Comparison of ENCODE assay signal across 31 cellular contexts in genomic region chr22:49779853-49780271, GRCh38. TPM values are rescaled to one million over a fixed set of nuclear protein-coding genes. Genes with fewer than 3 reads are reported as not detected.
DNase-seq lines count a peak whose midpoint lies in the region; ATAC-seq and TF ChIP-seq lines count a peak whose summit lies in the region.
"Had no signal": no experiment of that assay in that cellular context is flagged by ENCODE, and none has a peak within 500 bp of the region (broad histone marks: within the 10 kb centered on the region; RNA-seq: fewer than 3 reads in every experiment).

No MANE protein-coding gene starts in this region.

- no peak for ATAC-seq in HG03469 (IDR thresholded peaks at IDR 0.05; ENCODE audit: unreplicated experiment)
- ATAC-seq in CD4-positive, alpha-beta T cell (ENCODE audit: poor library complexity) = no peak
- ATAC-seq: activated naive CD8-positive, alpha-beta T cell treated with anti-CD3 and anti-CD28 coated beads, Interleukin-2, amount 50 U/mL, for 24 hours; naive thymus-derived CD4-positive, alpha-beta T cell; PC-3; T-cell had no signal

- H3K4me2 ChIP-seq in skeletal muscle satellite cell (ENCODE audit: low read length) = peak overlapping the region; percentile 41

- H3K27me3 ChIP-seq in skeletal muscle satellite cell (ENCODE audit: control insufficient read depth, insufficient read depth, low read length) = no peaks in the 10 kb centered on the region
- no peaks in the 10 kb centered on the region for H3K27me3 ChIP-seq in CD4-positive, alpha-beta T cell (ENCODE audit: control insufficient read depth, insufficient read depth, low read length)
- no peaks in the 10 kb centered on the region for H3K27me3 ChIP-seq in brain microvascular endothelial cell (replicated peaks)
- H3K27me3 ChIP-seq: breast epithelium, pancreas had no signal

- H3K36me3 Mint-ChIP-seq in activated CD4-positive, alpha-beta T cell treated with anti-CD3 and anti-CD28 coated beads, Interleukin-2, amount 10 ng/mL, durations not matched to agents 7 days and 5 days (ENCODE audit: low read depth) = peaks cover 23% of the 10 kb centered on the region
- H3K36me3 Mint-ChIP-seq in glutamatergic neuron (ENCODE audit: unreplicated experiment) = peaks cover 4% of the 10 kb centered on the region
- H3K36me3 Mint-ChIP-seq in mesothelial cell of epicardium = peaks cover 11% of the 10 kb centered on the region
- peaks cover 44% of the 10 kb centered on the region for H3K36me3 Mint-ChIP-seq in CD4-positive, alpha-beta T cell (ENCODE audit: low read depth)

- H3K4me3 ChIP-seq in skeletal muscle satellite cell (ENCODE audit: low read length) = no peak overlapping the region
- no peak overlapping the region for H3K4me3 ChIP-seq in brain microvascular endothelial cell (ENCODE audit: low read depth, low read length)
- H3K4me3 ChIP-seq: pancreas, skin epidermis had no signal

- peak overlapping the region; percentile 50 for H3K9ac ChIP-seq in skeletal muscle satellite cell (ENCODE audit: low read depth, low read length)

- H3K4me3 Mint-ChIP-seq in activated CD4-positive, alpha-beta T cell treated with anti-CD3 and anti-CD28 coated beads, Interleukin-2, amount 10 ng/mL, durations not matched to agents 7 days and 5 days = no peak overlapping the region
- H3K4me3 Mint-ChIP-seq in glutamatergic neuron (ENCODE audit: unreplicated experiment) (no peak overlapping the region), mesothelial cell of epicardium (no peak overlapping the region)
- no peak overlapping the region for H3K4me3 Mint-ChIP-seq in CD4-positive, alpha-beta T cell
- H3K4me3 Mint-ChIP-seq: activated naive CD8-positive, alpha-beta T cell treated with anti-CD3 and anti-CD28 coated beads, Interleukin-2, amount 50 U/mL, for 24 hours; dendritic cell treated with granulocyte-macrophage colony-stimulating factor and Interleukin-4, amounts not matched to agents 40 ng/mL and 50 ng/mL, for 4 days; HFFc6; memory B cell; naive thymus-derived CD4-positive, alpha-beta T cell; T-cell had no signal

- H3K4me1 ChIP-seq in skeletal muscle satellite cell (ENCODE audit: control insufficient read depth, insufficient read depth, low read length) = peaks cover 25% of the 10 kb centered on the region
- H3K4me1 ChIP-seq: breast epithelium, pancreas had no signal

- POLR2A ChIA-PET in activated CD4-positive, alpha-beta T cell treated with anti-CD3 and anti-CD28 coated beads, Interleukin-2, amount 10 ng/mL, durations not matched to agents 7 days and 5 days (lab: Charles Lee) = no interaction called here
- POLR2A ChIA-PET in CD4-positive, alpha-beta T cell (lab: Charles Lee) = no interaction called here

- peaks cover 17% of the 10 kb centered on the region for H3K4me1 Mint-ChIP-seq in activated CD4-positive, alpha-beta T cell treated with anti-CD3 and anti-CD28 coated beads, Interleukin-2, amount 10 ng/mL, durations not matched to agents 7 days and 5 days
- H3K4me1 Mint-ChIP-seq in glutamatergic neuron (ENCODE audit: low read depth, unreplicated experiment) = peaks cover 8% of the 10 kb centered on the region
- H3K4me1 Mint-ChIP-seq in mesothelial cell of epicardium = no peaks in the 10 kb centered on the region
- H3K4me1 Mint-ChIP-seq in CD4-positive, alpha-beta T cell (ENCODE audit: low read depth) = peaks cover 5% of the 10 kb centered on the region

- no peak overlapping the region for H3K27ac ChIP-seq in CD4-positive, alpha-beta T cell (ENCODE audit: low read depth, low read length)
- H3K27ac ChIP-seq in brain microvascular endothelial cell = no peak overlapping the region
- H3K27ac ChIP-seq: 22Rv1, breast epithelium, pancreas, skin epidermis had no signal

- no peaks in the 10 kb centered on the region for H3K27me3 Mint-ChIP-seq in activated CD4-positive, alpha-beta T cell treated with anti-CD3 and anti-CD28 coated beads, Interleukin-2, amount 10 ng/mL, durations not matched to agents 7 days and 5 days
- peaks cover 5% of the 10 kb centered on the region for H3K27me3 Mint-ChIP-seq in glutamatergic neuron (ENCODE audit: unreplicated experiment)
- H3K27me3 Mint-ChIP-seq in mesothelial cell of epicardium (ENCODE audit: low read depth) = no peaks in the 10 kb centered on the region
- no peaks in the 10 kb centered on the region for H3K27me3 Mint-ChIP-seq in CD4-positive, alpha-beta T cell
- H3K27me3 Mint-ChIP-seq: activated naive CD8-positive, alpha-beta T cell treated with anti-CD3 and anti-CD28 coated beads, Interleukin-2, amount 50 U/mL, for 24 hours; CD8-positive, alpha-beta memory T cell; dendritic cell treated with granulocyte-macrophage colony-stimulating factor and Interleukin-4, amounts not matched to agents 40 ng/mL and 50 ng/mL, for 4 days; memory B cell; naive thymus-derived CD4-positive, alpha-beta T cell; T-cell had no signal

- CTCF ChIA-PET in activated CD4-positive, alpha-beta T cell treated with anti-CD3 and anti-CD28 coated beads, Interleukin-2, amount 10 ng/mL, durations not matched to agents 7 days and 5 days (lab: Charles Lee) = no interaction called here
- CTCF ChIA-PET in CD4-positive, alpha-beta T cell (lab: Charles Lee) = no interaction called here

- in situ Hi-C loops in brain microvascular endothelial cell (cut with HindIII; ENCODE audit: low pct_ligation_motif_present, low sequenced_read_pairs) = no loop called here

- intact Hi-C loops in CD4-positive, alpha-beta T cell (cut with DNase I, micrococcal nuclease) = no loop called here

- no peaks in the 10 kb centered on the region for H3K9me3 ChIP-seq in skeletal muscle satellite cell (replicated peaks; ENCODE audit: low read length)
- H3K9me3 ChIP-seq in CD4-positive, alpha-beta T cell (ENCODE audit: control insufficient read depth, low read length) = no peaks in the 10 kb centered on the region
- H3K9me3 ChIP-seq: breast epithelium, pancreas had no signal

- H3K36me3 ChIP-seq in skeletal muscle satellite cell (ENCODE audit: insufficient read depth, low read length) (peaks cover 42% of the 10 kb centered on the region), brain microvascular endothelial cell (replicated peaks) (peaks cover 35% of the 10 kb centered on the region)

- no peaks in the 10 kb centered on the region for H3K9me3 Mint-ChIP-seq in activated CD4-positive, alpha-beta T cell treated with anti-CD3 and anti-CD28 coated beads, Interleukin-2, amount 10 ng/mL, durations not matched to agents 7 days and 5 days
- H3K9me3 Mint-ChIP-seq in glutamatergic neuron (ENCODE audit: unreplicated experiment) (peaks cover 5% of the 10 kb centered on the region), mesothelial cell of epicardium (no peaks in the 10 kb centered on the region)
- no peaks in the 10 kb centered on the region for H3K9me3 Mint-ChIP-seq in CD4-positive, alpha-beta T cell
- H3K9me3 Mint-ChIP-seq: activated naive CD8-positive, alpha-beta T cell treated with anti-CD3 and anti-CD28 coated beads, Interleukin-2, amount 50 U/mL, for 24 hours; CD8-positive, alpha-beta memory T cell; dendritic cell treated with granulocyte-macrophage colony-stimulating factor and Interleukin-4, amounts not matched to agents 40 ng/mL and 50 ng/mL, for 4 days; HFFc6; memory B cell; naive thymus-derived CD4-positive, alpha-beta T cell; T-cell had no signal

- DNase-seq in activated CD4-positive, alpha-beta T cell treated with anti-CD3 and anti-CD28 coated beads, Interleukin-2, amount 10 ng/mL, durations not matched to agents 7 days and 5 days = no peak
- no peak for DNase-seq in activated CD4-positive, alpha-beta T cell treated with anti-CD3 and anti-CD28 coated beads for 4 hours
- DNase-seq in glutamatergic neuron (no peak), mesothelial cell of epicardium (ENCODE audit: low spot score in 2 of 2, unreplicated experiment in 2 of 2) (no peak), brain microvascular endothelial cell (no peak)
- no peak for DNase-seq in CD4-positive, alpha-beta T cell
- DNase-seq: activated CD4-positive, alpha-beta T cell treated with anti-CD3 and anti-CD28 coated beads for 1 hour; activated CD8-positive, alpha-beta memory T cell treated with anti-CD3 and anti-CD28 coated beads for 24 hours; activated gamma-delta T cell treated with Interleukin-2 at 50 U/mL for 16 hours; activated naive CD8-positive, alpha-beta T cell treated with anti-CD3 and anti-CD28 coated beads, Interleukin-2, amount 50 U/mL, for 24 hours; activated T-cell treated with anti-CD3 and anti-CD28 coated beads, Interleukin-2, amount 50 U/mL, for 1 hour; CD8-positive, alpha-beta memory T cell; DMS153; HFFc6; KG1; MM.1S; naive thymus-derived CD4-positive, alpha-beta T cell; NCI-H1436 treated with DMSO at 0.1 percent for 48 hours; NCI-H524; PC-3; SHP77 treated with DMSO at 0.1 percent for 48 hours; stimulated activated CD4-positive, alpha-beta T cell treated with anti-CD3 and anti-CD28 coated beads, Interleukin-1b, Interleukin-23, amount 100 ng/mL, for 48 hours; T-cell had no signal

- H3K27ac Mint-ChIP-seq in activated CD4-positive, alpha-beta T cell treated with anti-CD3 and anti-CD28 coated beads, Interleukin-2, amount 10 ng/mL, durations not matched to agents 7 days and 5 days = peak overlapping the region; percentile 19
- H3K27ac Mint-ChIP-seq in glutamatergic neuron (ENCODE audit: unreplicated experiment) (peak overlapping the region; percentile 38), mesothelial cell of epicardium (peak overlapping the region; percentile 26)
- no peak overlapping the region for H3K27ac Mint-ChIP-seq in CD4-positive, alpha-beta T cell
- H3K27ac Mint-ChIP-seq: activated naive CD8-positive, alpha-beta T cell treated with anti-CD3 and anti-CD28 coated beads, Interleukin-2, amount 50 U/mL, for 24 hours; memory B cell; T-cell had no signal

- TF ChIP-seq CTCF in glutamatergic neuron (IDR thresholded peaks at IDR 0.05; ENCODE audit: partially characterized antibody, unreplicated experiment) = no peak
- no peak for TF ChIP-seq CTCF in mesothelial cell of epicardium (IDR thresholded peaks at IDR 0.05; ENCODE audit: unreplicated experiment)
- no peak for TF ChIP-seq CTCF in CD4-positive, alpha-beta T cell (IDR thresholded peaks at IDR 0.05)
- TF ChIP-seq CTCF in brain microvascular endothelial cell (IDR thresholded peaks at IDR 0.05; ENCODE audit: low read depth, low read length, missing control alignments) = no peak

RNA-seq across cellular contexts. Expression of gene BRD1, which starts 47.8 kb away (rescaled TPM):
- total RNA-seq in activated CD4-positive, alpha-beta T cell treated with anti-CD3 and anti-CD28 coated beads, Interleukin-2, amount 10 ng/mL, durations not matched to agents 7 days and 5 days = 10 to 100 TPM; 46.9 to 49.2 TPM
- total RNA-seq in glutamatergic neuron (ENCODE audit: unreplicated experiment) (73.7 TPM), mesothelial cell of epicardium (60.3 to 65.0 TPM (median 64.1 TPM) in 3 replicates)
- total RNA-seq in skeletal muscle satellite cell (2012; rRNA removed) = 14.7 and 15.1 TPM in 2 replicates
- 100 to 1,000 TPM; 129 to 130 TPM for total RNA-seq in CD4-positive, alpha-beta T cell
